ENCODE assay signal across 1 cellular context in the genomic region with DNA sequence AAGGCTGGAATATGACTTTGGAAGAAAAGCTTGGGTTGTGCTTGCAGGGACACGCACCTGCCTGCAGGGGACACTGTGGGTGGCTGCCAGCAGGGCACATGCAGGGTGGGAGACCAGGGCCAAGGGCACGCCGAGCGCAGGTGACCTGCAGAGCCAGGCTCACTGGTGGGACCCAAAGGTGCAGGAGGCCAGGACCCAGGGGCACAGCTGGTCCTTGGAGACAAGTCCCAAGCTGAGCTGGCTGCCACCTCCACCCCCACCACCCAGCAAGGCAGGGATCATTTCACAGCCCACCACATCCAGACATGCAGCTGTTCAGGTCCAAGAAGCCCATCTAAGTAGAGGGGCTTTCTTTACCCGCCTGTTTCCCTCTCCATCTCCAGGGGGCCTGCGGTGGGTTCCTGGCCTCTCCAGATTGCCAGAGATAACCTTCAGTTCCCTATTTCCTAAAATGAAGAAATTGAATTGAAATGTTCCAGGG.
TF ChIP-seq lines count a peak whose summit lies in the region.

No MANE protein-coding gene starts in this region.

TF ChIP-seq in HepG2, 621 proteins besides CTCF, POLR2A, EP300 and RAD21 (continued from another document and continues in another):
- 0 out of 2 replicates have a peak, but pooled peaks have one; percentile 61 for TF ChIP-seq KDM4B (CRISPR knock-in tag; IDR thresholded peaks at IDR 0.05)
- TF ChIP-seq ZNF530 (CRISPR knock-in tag; IDR thresholded peaks at IDR 0.05; ENCODE audit: low read depth) = no peak
- peak; percentile 44; the same call in 1 of the 2 replicates for TF ChIP-seq SAP130 (CRISPR knock-in tag; IDR thresholded peaks at IDR 0.05; ENCODE audit: low read depth)
- TF ChIP-seq ZNF792 (CRISPR knock-in tag; IDR thresholded peaks at IDR 0.05) = no peak
- TF ChIP-seq ZFP90 (CRISPR knock-in tag; IDR thresholded peaks at IDR 0.05; ENCODE audit: borderline replicate concordance) = no peak
- TF ChIP-seq, protein P1, sequence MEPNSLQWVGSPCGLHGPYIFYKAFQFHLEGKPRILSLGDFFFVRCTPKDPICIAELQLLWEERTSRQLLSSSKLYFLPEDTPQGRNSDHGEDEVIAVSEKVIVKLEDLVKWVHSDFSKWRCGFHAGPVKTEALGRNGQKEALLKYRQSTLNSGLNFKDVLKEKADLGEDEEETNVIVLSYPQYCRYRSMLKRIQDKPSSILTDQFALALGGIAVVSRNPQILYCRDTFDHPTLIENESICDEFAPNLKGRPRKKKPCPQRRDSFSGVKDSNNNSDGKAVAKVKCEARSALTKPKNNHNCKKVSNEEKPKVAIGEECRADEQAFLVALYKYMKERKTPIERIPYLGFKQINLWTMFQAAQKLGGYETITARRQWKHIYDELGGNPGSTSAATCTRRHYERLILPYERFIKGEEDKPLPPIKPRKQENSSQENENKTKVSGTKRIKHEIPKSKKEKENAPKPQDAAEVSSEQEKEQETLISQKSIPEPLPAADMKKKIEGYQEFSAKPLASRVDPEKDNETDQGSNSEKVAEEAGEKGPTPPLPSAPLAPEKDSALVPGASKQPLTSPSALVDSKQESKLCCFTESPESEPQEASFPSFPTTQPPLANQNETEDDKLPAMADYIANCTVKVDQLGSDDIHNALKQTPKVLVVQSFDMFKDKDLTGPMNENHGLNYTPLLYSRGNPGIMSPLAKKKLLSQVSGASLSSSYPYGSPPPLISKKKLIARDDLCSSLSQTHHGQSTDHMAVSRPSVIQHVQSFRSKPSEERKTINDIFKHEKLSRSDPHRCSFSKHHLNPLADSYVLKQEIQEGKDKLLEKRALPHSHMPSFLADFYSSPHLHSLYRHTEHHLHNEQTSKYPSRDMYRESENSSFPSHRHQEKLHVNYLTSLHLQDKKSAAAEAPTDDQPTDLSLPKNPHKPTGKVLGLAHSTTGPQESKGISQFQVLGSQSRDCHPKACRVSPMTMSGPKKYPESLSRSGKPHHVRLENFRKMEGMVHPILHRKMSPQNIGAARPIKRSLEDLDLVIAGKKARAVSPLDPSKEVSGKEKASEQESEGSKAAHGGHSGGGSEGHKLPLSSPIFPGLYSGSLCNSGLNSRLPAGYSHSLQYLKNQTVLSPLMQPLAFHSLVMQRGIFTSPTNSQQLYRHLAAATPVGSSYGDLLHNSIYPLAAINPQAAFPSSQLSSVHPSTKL (CRISPR knock-in tag; IDR thresholded peaks at IDR 0.05) = peak; percentile 49; the same call in 1 of the 2 replicates
- peak; percentile 41; the same call in 1 of the 2 replicates for TF ChIP-seq ZFX (CRISPR knock-in tag; IDR thresholded peaks at IDR 0.05; ENCODE audit: low read depth)
- TF ChIP-seq THAP9 (CRISPR knock-in tag; IDR thresholded peaks at IDR 0.05; ENCODE audit: borderline replicate concordance) = no peak
- no peak for TF ChIP-seq GATA4 (IDR thresholded peaks at IDR 0.05; ENCODE audit: borderline replicate concordance, low read depth)
- peak; percentile 83 for TF ChIP-seq ZBTB7B (CRISPR knock-in tag; IDR thresholded peaks at IDR 0.05)
- peak; percentile 31; the same call in 1 of the 2 replicates for TF ChIP-seq HNF4A (CRISPR knock-in tag; IDR thresholded peaks at IDR 0.05)
- no peak for TF ChIP-seq PAX8 (CRISPR knock-in tag; IDR thresholded peaks at IDR 0.05; ENCODE audit: borderline replicate concordance)
- no peak for TF ChIP-seq HIVEP1 (CRISPR knock-in tag; IDR thresholded peaks at IDR 0.05)
- TF ChIP-seq, protein P2, sequence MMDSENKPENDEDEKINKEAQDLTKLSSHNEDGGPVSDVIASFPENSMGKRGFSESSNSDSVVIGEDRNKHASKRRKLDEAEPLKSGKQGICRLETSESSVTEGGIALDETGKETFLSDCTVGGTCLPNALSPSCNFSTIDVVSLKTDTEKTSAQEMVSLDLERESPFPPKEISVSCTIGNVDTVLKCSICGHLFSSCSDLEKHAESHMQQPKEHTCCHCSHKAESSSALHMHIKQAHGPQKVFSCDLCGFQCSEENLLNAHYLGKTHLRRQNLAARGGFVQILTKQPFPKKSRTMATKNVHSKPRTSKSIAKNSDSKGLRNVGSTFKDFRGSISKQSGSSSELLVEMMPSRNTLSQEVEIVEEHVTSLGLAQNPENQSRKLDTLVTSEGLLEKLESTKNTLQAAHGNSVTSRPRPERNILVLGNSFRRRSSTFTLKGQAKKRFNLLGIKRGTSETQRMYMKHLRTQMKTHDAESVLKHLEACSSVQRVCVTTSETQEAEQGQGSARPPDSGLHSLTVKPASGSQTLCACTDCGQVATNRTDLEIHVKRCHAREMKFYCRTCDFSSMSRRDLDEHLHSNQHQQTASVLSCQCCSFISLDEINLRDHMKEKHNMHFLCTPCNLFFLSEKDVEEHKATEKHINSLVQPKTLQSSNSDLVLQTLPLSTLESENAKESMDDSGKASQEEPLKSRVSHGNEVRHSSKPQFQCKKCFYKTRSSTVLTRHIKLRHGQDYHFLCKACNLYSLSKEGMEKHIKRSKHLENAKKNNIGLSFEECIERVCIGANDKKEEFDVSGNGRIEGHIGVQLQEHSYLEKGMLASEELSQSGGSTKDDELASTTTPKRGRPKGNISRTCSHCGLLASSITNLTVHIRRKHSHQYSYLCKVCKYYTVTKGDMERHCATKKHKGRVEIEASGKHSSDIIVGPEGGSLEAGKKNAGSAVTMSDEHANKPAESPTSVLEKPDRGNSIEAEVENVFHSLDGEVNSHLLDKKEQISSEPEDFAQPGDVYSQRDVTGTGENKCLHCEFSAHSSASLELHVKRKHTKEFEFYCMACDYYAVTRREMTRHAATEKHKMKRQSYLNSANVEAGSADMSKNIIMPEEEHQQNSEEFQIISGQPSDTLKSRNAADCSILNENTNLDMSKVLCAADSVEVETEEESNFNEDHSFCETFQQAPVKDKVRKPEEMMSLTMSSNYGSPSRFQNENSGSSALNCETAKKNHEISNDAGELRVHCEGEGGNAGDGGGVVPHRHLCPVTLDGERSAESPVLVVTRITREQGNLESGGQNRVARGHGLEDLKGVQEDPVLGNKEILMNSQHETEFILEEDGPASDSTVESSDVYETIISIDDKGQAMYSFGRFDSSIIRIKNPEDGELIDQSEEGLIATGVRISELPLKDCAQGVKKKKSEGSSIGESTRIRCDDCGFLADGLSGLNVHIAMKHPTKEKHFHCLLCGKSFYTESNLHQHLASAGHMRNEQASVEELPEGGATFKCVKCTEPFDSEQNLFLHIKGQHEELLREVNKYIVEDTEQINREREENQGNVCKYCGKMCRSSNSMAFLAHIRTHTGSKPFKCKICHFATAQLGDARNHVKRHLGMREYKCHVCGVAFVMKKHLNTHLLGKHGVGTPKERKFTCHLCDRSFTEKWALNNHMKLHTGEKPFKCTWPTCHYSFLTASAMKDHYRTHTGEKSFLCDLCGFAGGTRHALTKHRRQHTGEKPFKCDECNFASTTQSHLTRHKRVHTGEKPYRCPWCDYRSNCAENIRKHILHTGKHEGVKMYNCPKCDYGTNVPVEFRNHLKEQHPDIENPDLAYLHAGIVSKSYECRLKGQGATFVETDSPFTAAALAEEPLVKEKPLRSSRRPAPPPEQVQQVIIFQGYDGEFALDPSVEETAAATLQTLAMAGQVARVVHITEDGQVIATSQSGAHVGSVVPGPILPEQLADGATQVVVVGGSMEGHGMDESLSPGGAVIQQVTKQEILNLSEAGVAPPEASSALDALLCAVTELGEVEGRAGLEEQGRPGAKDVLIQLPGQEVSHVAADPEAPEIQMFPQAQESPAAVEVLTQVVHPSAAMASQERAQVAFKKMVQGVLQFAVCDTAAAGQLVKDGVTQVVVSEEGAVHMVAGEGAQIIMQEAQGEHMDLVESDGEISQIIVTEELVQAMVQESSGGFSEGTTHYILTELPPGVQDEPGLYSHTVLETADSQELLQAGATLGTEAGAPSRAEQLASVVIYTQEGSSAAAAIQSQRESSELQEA (CRISPR knock-in tag; IDR thresholded peaks at IDR 0.05; ENCODE audit: not compliant biosample characterization) = no peak
- TF ChIP-seq NCOA5 (CRISPR knock-in tag; IDR thresholded peaks at IDR 0.05) = no peak
- TF ChIP-seq SETDB1 (CRISPR knock-in tag; IDR thresholded peaks at IDR 0.05; ENCODE audit: borderline replicate concordance) = no peak
- TF ChIP-seq ZNF460 (CRISPR knock-in tag; IDR thresholded peaks at IDR 0.05; ENCODE audit: borderline replicate concordance) = no peak
- no peak for TF ChIP-seq RBAK (CRISPR knock-in tag; IDR thresholded peaks at IDR 0.05)
- no peak for TF ChIP-seq BCLAF1 (IDR thresholded peaks at IDR 0.05)
- peak; percentile 97 for TF ChIP-seq ZNF142 (CRISPR knock-in tag; IDR thresholded peaks at IDR 0.05)
- no peak for TF ChIP-seq TFDP2 (CRISPR knock-in tag; IDR thresholded peaks at IDR 0.05)
- TF ChIP-seq XRCC5 (optimal IDR thresholded peaks at IDR 0.05; ENCODE audit: low read length) = peak; percentile 51
- no peak for TF ChIP-seq ZNF354B (CRISPR knock-in tag; IDR thresholded peaks at IDR 0.05)
- no peak for TF ChIP-seq FOXK2 (IDR thresholded peaks at IDR 0.05)
- TF ChIP-seq ZSCAN20 (CRISPR knock-in tag; IDR thresholded peaks at IDR 0.05; ENCODE audit: borderline replicate concordance) = no peak
- no peak for TF ChIP-seq ZNF343 (CRISPR knock-in tag; IDR thresholded peaks at IDR 0.05)
- TF ChIP-seq GZF1 (CRISPR knock-in tag; IDR thresholded peaks at IDR 0.05) = no peak
